ENCODE assay signal across 9 cellular contexts in the genomic region with DNA sequence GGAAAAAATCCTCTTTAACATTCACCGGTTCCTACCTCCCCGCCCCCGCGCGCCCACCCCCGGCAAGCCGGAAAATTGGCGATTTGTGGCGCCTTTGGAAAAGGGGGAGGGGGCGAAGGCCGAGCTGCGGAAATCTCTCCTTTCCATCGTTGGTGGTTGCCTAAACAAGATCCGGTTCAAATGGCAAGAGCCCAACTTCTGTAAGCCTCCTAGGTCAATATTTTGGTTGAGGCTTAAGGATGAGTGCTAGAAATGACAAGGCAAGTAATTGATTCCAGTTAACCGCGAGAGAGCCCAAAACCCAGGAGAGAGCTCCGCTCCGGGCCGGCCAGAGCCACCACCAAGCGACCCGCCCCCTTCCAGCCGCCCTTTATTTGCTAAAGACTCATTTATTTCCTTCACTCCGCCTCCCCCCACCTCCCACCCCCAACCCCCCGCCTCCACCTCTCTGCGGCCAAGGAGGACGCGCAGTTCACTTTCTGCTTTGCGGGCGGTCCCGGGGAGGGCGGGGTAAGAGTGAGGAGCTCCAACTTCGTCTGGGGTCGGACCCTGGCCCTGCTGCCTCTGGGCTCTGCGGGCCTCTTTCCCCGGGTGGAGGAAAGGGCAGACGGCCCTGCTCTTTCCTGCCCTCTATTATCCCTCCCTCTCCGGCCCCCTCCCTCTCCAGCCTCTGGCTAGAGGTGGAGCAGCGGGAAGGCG. TPM values are rescaled to one million over a fixed set of nuclear protein-coding genes. Genes with fewer than 3 reads are reported as not detected.
DNase-seq lines count a peak whose midpoint lies in the region; ATAC-seq lines count a peak whose summit lies in the region.
"Had no signal": no experiment of that assay in that cellular context is flagged by ENCODE, and none has a peak within 500 bp of the region (broad histone marks: within the 10 kb centered on the region; RNA-seq: fewer than 3 reads in every experiment).

No MANE protein-coding gene starts in this region.

- no peak overlapping the region for H3K27ac Mint-ChIP-seq in activated naive CD8-positive, alpha-beta T cell treated with anti-CD3 and anti-CD28 coated beads, Interleukin-2, amount 50 U/mL, for 24 hours

- peak overlapping the region; percentile 53 for H3K4me3 ChIP-seq in ACC112 (ENCODE audit: low read depth, low read length)
- H3K4me3 ChIP-seq in mesodermal cell (ENCODE audit: extremely low read depth, insufficient read depth, low read length, poor library complexity, severe bottlenecking), result peak overlapping the region; percentile 2

- peaks cover 39% of the 10 kb centered on the region for H3K4me1 Mint-ChIP-seq in activated naive CD8-positive, alpha-beta T cell treated with anti-CD3 and anti-CD28 coated beads, Interleukin-2, amount 50 U/mL, for 24 hours

- H3K79me2 ChIP-seq in ACC112 (ENCODE audit: control insufficient read depth, insufficient read depth, low read length, unreplicated experiment), result no peaks in the 10 kb centered on the region

- 0% methylated on average over 9 to 17 of the region's 39 CpGs for whole genome bisulfite sequencing in mesodermal cell (ENCODE audit: insufficient coverage in 2 of 2), 2 experiments

- H3K9me3 ChIP-seq in ES-I3 (ENCODE audit: control insufficient read depth, insufficient read depth, low read length), result no peaks in the 10 kb centered on the region; the same call in 1 of the 2 replicates
- H3K9me3 ChIP-seq in mesodermal cell (ENCODE audit: control insufficient read depth, low read length), result no peaks in the 10 kb centered on the region

- peaks cover 73% of the 10 kb centered on the region for H3K27me3 Mint-ChIP-seq in activated naive CD8-positive, alpha-beta T cell treated with anti-CD3 and anti-CD28 coated beads, Interleukin-2, amount 50 U/mL, for 24 hours

- H3K36me3 ChIP-seq in ACC112 (ENCODE audit: insufficient read depth, low read length) (no peaks in the 10 kb centered on the region), ES-I3 (ENCODE audit: insufficient read depth, low read length) (no peaks in the 10 kb centered on the region), mesodermal cell (ENCODE audit: control insufficient read depth, insufficient read depth, low read length) (no peaks in the 10 kb centered on the region)

- H3K4me1 ChIP-seq in ACC112 (ENCODE audit: control insufficient read depth, insufficient read depth, low read length, unreplicated experiment) (no peaks in the 10 kb centered on the region), ES-I3 (ENCODE audit: insufficient read depth, low read length) (peaks cover 5% of the 10 kb centered on the region; the same call in 1 of the 2 replicates), mesodermal cell (ENCODE audit: control insufficient read depth, insufficient read depth, low read length, poor library complexity, severe bottlenecking) (peaks cover 17% of the 10 kb centered on the region)

- no peaks in the 10 kb centered on the region for H3K9me3 Mint-ChIP-seq in activated naive CD8-positive, alpha-beta T cell treated with anti-CD3 and anti-CD28 coated beads, Interleukin-2, amount 50 U/mL, for 24 hours

- DNase-seq in activated naive CD8-positive, alpha-beta T cell treated with anti-CD3 and anti-CD28 coated beads, Interleukin-2, amount 50 U/mL, for 24 hours, result no peak
- DNase-seq in germinal center (ENCODE audit: low spot score) (no peak), DMS53 treated with DMSO at 0.1 percent for 48 hours (lab: John Stamatoyannopoulos, UW; ENCODE audit: unreplicated experiment) (no peak)
- DNase-seq in stimulated activated CD4-positive, alpha-beta T cell treated with anti-CD3 and anti-CD28 coated beads, Interleukin-2, amount 100 ng/mL, for 24 hours, result no peak
- DNase-seq: activated T-cell treated with anti-CD3 and anti-CD28 coated beads for 4 hours had no signal

- peaks cover 98% of the 10 kb centered on the region for H3K27me3 ChIP-seq in ACC112 (ENCODE audit: insufficient read depth, low read length)

- H3K27ac ChIP-seq in ACC112 (ENCODE audit: low read depth, low read length) (no peak overlapping the region), mesodermal cell (ENCODE audit: low read depth, low read length, severe bottlenecking) (no peak overlapping the region)

- peak overlapping the region; percentile 32 for H3K4me3 Mint-ChIP-seq in activated naive CD8-positive, alpha-beta T cell treated with anti-CD3 and anti-CD28 coated beads, Interleukin-2, amount 50 U/mL, for 24 hours

- peak overlapping the region; percentile 63; the same call in 1 of the 2 replicates for H3K9ac ChIP-seq in ES-I3 (ENCODE audit: low read depth, low read length)

- no peaks in the 10 kb centered on the region for H3K36me3 Mint-ChIP-seq in activated naive CD8-positive, alpha-beta T cell treated with anti-CD3 and anti-CD28 coated beads, Interleukin-2, amount 50 U/mL, for 24 hours (ENCODE audit: low read depth)

- H2AFZ ChIP-seq in ACC112 (ENCODE audit: low read length, unreplicated experiment), result no peak overlapping the region

- no peak for ATAC-seq in activated naive CD8-positive, alpha-beta T cell treated with anti-CD3 and anti-CD28 coated beads, Interleukin-2, amount 50 U/mL, for 24 hours
- no peak for ATAC-seq in HG02798 (IDR thresholded peaks at IDR 0.05; ENCODE audit: poor library complexity, unreplicated experiment)

RNA-seq across cellular contexts. Expression of a gene that starts 0.8 kb away (rescaled TPM):
- polyA plus RNA-seq in mesodermal cell (2013, experiment 1 of 2), result not detected
- polyA plus RNA-seq in mesodermal cell (2013, experiment 2 of 2), result not detected
